Comparison of ENCODE assay signal across 9 cellular contexts in genomic region chr21:44949161-44950015, GRCh38. TPM values are rescaled to one million over a fixed set of nuclear protein-coding genes. Genes with fewer than 3 reads are reported as not detected.
DNase-seq lines count a peak whose midpoint lies in the region; ATAC-seq and TF ChIP-seq lines count a peak whose summit lies in the region.
"Had no signal": no experiment of that assay in that cellular context is flagged by ENCODE, and none has a peak within 500 bp of the region (broad histone marks: within the 10 kb centered on the region; RNA-seq: fewer than 3 reads in every experiment).

No MANE protein-coding gene starts in this region.

- H3K4me1 ChIP-seq in CD4-positive, CD25-positive, alpha-beta regulatory T cell (ENCODE audit: control insufficient read depth, insufficient read depth, low read length, poor library complexity, severe bottlenecking): peaks cover 10% of the 10 kb centered on the region
- H3K4me1 ChIP-seq in GM23338 (ENCODE audit: insufficient read depth) (no peaks in the 10 kb centered on the region), OCI-LY7 (ENCODE audit: insufficient read depth, low read length, poor library complexity, severe bottlenecking) (no peaks in the 10 kb centered on the region), neural progenitor cell (no peaks in the 10 kb centered on the region), thoracic aorta (ENCODE audit: control insufficient read depth in 1 of 2, low read depth in 2 of 2) (peaks cover 27 to 56% of the 10 kb centered on the region in 2 donors)

- no peaks in the 10 kb centered on the region for H3K9me3 ChIP-seq in CD4-positive, CD25-positive, alpha-beta regulatory T cell (ENCODE audit: control insufficient read depth in 2 of 2, low read length in 2 of 2)
- H3K9me3 ChIP-seq in OCI-LY7 (ENCODE audit: low read length) (no peaks in the 10 kb centered on the region), neural progenitor cell (ENCODE audit: low read depth) (no peaks in the 10 kb centered on the region), thoracic aorta (no peaks in the 10 kb centered on the region)

- H3K36me3 ChIP-seq in CD4-positive, CD25-positive, alpha-beta regulatory T cell (ENCODE audit: control insufficient read depth, insufficient read depth, low read length): peaks cover 16% of the 10 kb centered on the region
- H3K36me3 ChIP-seq in GM23338 (ENCODE audit: insufficient read depth): no peaks in the 10 kb centered on the region; the same call in 1 of the 2 replicates
- H3K36me3 ChIP-seq in OCI-LY7 (ENCODE audit: insufficient read depth, low read length): peaks cover 77% of the 10 kb centered on the region
- no peaks in the 10 kb centered on the region for H3K36me3 ChIP-seq in neural progenitor cell
- no peaks in the 10 kb centered on the region for H3K36me3 ChIP-seq in thoracic aorta

- peaks cover 77% of the 10 kb centered on the region for H3K79me2 ChIP-seq in GM23338 (replicated peaks; ENCODE audit: insufficient read depth)
- H3K79me2 ChIP-seq in OCI-LY7 (ENCODE audit: insufficient read depth, low read depth, low read length): peaks cover 11% of the 10 kb centered on the region; the same call in 1 of the 2 replicates
- H3K79me2 ChIP-seq in neural progenitor cell (ENCODE audit: low read depth): peaks cover 58% of the 10 kb centered on the region

- peak; percentile 75 to 85 for ATAC-seq in CD4-positive, CD25-positive, alpha-beta regulatory T cell (ENCODE audit: low read depth in 2 of 2)
- ATAC-seq in GM23338 (peak; percentile 96), thoracic aorta (ENCODE audit: insufficient number of reproducible peaks, low FRiP score, low read depth) (peak; percentile 47), HG03045 (IDR thresholded peaks at IDR 0.05; ENCODE audit: unreplicated experiment) (no peak)
- ATAC-seq in activated T-cell treated with anti-CD3 and anti-CD28 coated beads, Interleukin-2, amount 50 U/mL, for 4 hours: peak; percentile 85 to 86

- H3F3A ChIP-seq in GM23338 (replicated peaks; ENCODE audit: low read depth) (no peaks in the 10 kb centered on the region), neural progenitor cell (ENCODE audit: low read depth) (no peaks in the 10 kb centered on the region)

- H3K36me3 Mint-ChIP-seq in CD4-positive, CD25-positive, alpha-beta regulatory T cell: peaks cover 4% of the 10 kb centered on the region
- H3K36me3 Mint-ChIP-seq in GM23338 (ENCODE audit: low read depth): peaks cover 33% of the 10 kb centered on the region
- H3K36me3 Mint-ChIP-seq in activated T-cell treated with anti-CD3 and anti-CD28 coated beads, Interleukin-2, amount 50 U/mL, for 4 hours (ENCODE audit: insufficient read depth): peaks cover 8% of the 10 kb centered on the region
- H3K36me3 Mint-ChIP-seq in neural progenitor cell: peaks cover 11% of the 10 kb centered on the region

- peaks cover 0 to 28% (median 6%) of the 10 kb centered on the region in 4 donors for H3K4me1 Mint-ChIP-seq in CD4-positive, CD25-positive, alpha-beta regulatory T cell
- peaks cover 4% of the 10 kb centered on the region; the same call in 2 of the 3 replicates for H3K4me1 Mint-ChIP-seq in GM23338
- peaks cover 14% of the 10 kb centered on the region for H3K4me1 Mint-ChIP-seq in activated T-cell treated with anti-CD3 and anti-CD28 coated beads, Interleukin-2, amount 50 U/mL, for 4 hours (ENCODE audit: low read depth)
- H3K4me1 Mint-ChIP-seq in neural progenitor cell: peaks cover 2% of the 10 kb centered on the region

- H3K9me3 Mint-ChIP-seq in CD4-positive, CD25-positive, alpha-beta regulatory T cell: no peaks in the 10 kb centered on the region
- H3K9me3 Mint-ChIP-seq in GM23338: no peaks in the 10 kb centered on the region
- no peaks in the 10 kb centered on the region for H3K9me3 Mint-ChIP-seq in activated T-cell treated with anti-CD3 and anti-CD28 coated beads, Interleukin-2, amount 50 U/mL, for 4 hours
- no peaks in the 10 kb centered on the region for H3K9me3 Mint-ChIP-seq in neural progenitor cell

- H3K9ac ChIP-seq in neural progenitor cell: no peak overlapping the region

- peak; percentile 72 to 75 (median 75) for DNase-seq in CD4-positive, CD25-positive, alpha-beta regulatory T cell
- peak; percentile 94 for DNase-seq in GM23338 (ENCODE audit: low spot score)
- DNase-seq in OCI-LY7 (ENCODE audit: low spot score): peak; percentile 63
- DNase-seq in activated T-cell treated with anti-CD3 and anti-CD28 coated beads, Interleukin-2, amount 50 U/mL, for 4 hours: peak; percentile 82
- peak; percentile 71 for DNase-seq in fibroblast of mammary gland (ENCODE audit: low read depth)
- DNase-seq in neural progenitor cell (ENCODE audit: low spot score): peak; percentile 90
- DNase-seq in thoracic aorta (ENCODE audit: low spot score): no peak

- TF ChIP-seq CTCF in GM23338 (conservative IDR thresholded peaks at IDR 0.05; ENCODE audit: low read depth in 2 of 2) (peak; percentile 88 to 98), OCI-LY7 (conservative IDR thresholded peaks at IDR 0.05; ENCODE audit: low read length) (peak; percentile 82), fibroblast of mammary gland (conservative IDR thresholded peaks at IDR 0.05; ENCODE audit: control insufficient read depth, insufficient read depth, low read depth, low read length) (peak; percentile 83), neural progenitor cell (IDR thresholded peaks at IDR 0.05) (peak; percentile 90), thoracic aorta (IDR thresholded peaks at IDR 0.05) (peak; percentile 91)

- H3K27ac Mint-ChIP-seq in CD4-positive, CD25-positive, alpha-beta regulatory T cell: no peak overlapping the region
- H3K27ac Mint-ChIP-seq in GM23338: no peak overlapping the region; the same call in 1 of the 2 replicates
- H3K27ac Mint-ChIP-seq in neural progenitor cell: no peak overlapping the region

- no peaks in the 10 kb centered on the region for H3K9me2 ChIP-seq in GM23338 (ENCODE audit: insufficient read depth)
- no peaks in the 10 kb centered on the region for H3K9me2 ChIP-seq in OCI-LY7 (ENCODE audit: insufficient read depth, low read length)

- H3K4me2 ChIP-seq in GM23338 (no peak overlapping the region), OCI-LY7 (ENCODE audit: low read length) (no peak overlapping the region), neural progenitor cell (no peak overlapping the region)

- H3K4me3 ChIP-seq in CD4-positive, CD25-positive, alpha-beta regulatory T cell (ENCODE audit: low read depth, low read length): no peak overlapping the region
- H3K4me3 ChIP-seq in GM23338 (no peak overlapping the region), OCI-LY7 (ENCODE audit: low read depth, low read length, poor library complexity, severe bottlenecking) (no peak overlapping the region), fibroblast of mammary gland (ENCODE audit: control insufficient read depth, low read depth, low read length) (no peak overlapping the region), neural progenitor cell (no peak overlapping the region), thoracic aorta (peak overlapping the region; percentile 19)
- H3K4me3 ChIP-seq: SK-N-MC had no signal

- no peak overlapping the region for H2AFZ ChIP-seq in GM23338
- H2AFZ ChIP-seq in OCI-LY7 (ENCODE audit: low read length): no peak overlapping the region
- no peak overlapping the region for H2AFZ ChIP-seq in neural progenitor cell (replicated peaks)

- no peaks in the 10 kb centered on the region for H3K27me3 Mint-ChIP-seq in CD4-positive, CD25-positive, alpha-beta regulatory T cell
- H3K27me3 Mint-ChIP-seq in GM23338 (ENCODE audit: insufficient read depth, low read depth, poor library complexity): peaks cover 8% of the 10 kb centered on the region
- no peaks in the 10 kb centered on the region for H3K27me3 Mint-ChIP-seq in activated T-cell treated with anti-CD3 and anti-CD28 coated beads, Interleukin-2, amount 50 U/mL, for 4 hours (ENCODE audit: low read depth)
- H3K27me3 Mint-ChIP-seq in neural progenitor cell (ENCODE audit: insufficient read depth, low read depth): peaks cover 5% of the 10 kb centered on the region

- peak overlapping the region in 1 of 4 donors; percentile 63 for H3K4me3 Mint-ChIP-seq in CD4-positive, CD25-positive, alpha-beta regulatory T cell
- H3K4me3 Mint-ChIP-seq in GM23338: no peak overlapping the region
- no peak overlapping the region for H3K4me3 Mint-ChIP-seq in activated T-cell treated with anti-CD3 and anti-CD28 coated beads, Interleukin-2, amount 50 U/mL, for 4 hours
- H3K4me3 Mint-ChIP-seq in neural progenitor cell: no peak overlapping the region

- H3K27ac ChIP-seq in CD4-positive, CD25-positive, alpha-beta regulatory T cell (ENCODE audit: insufficient read depth, low read length, poor library complexity, severe bottlenecking): no peak overlapping the region
- no peak overlapping the region for H3K27ac ChIP-seq in GM23338 (ENCODE audit: low read depth)
- H3K27ac ChIP-seq in OCI-LY7 (ENCODE audit: low read depth, low read length, poor library complexity, severe bottlenecking): no peak overlapping the region
- H3K27ac ChIP-seq in neural progenitor cell: no peak overlapping the region
- H3K27ac ChIP-seq in thoracic aorta: peak overlapping the region; percentile 75 to 88
- H3K27ac ChIP-seq: SK-N-MC had no signal

- POLR2A ChIA-PET in OCI-LY7 (lab: Charles Lee): no interaction called here

- CTCF ChIA-PET in OCI-LY7 (lab: Charles Lee; ENCODE audit: unreplicated experiment): interaction anchor here (0.7 to 1.8 kb wide), 4 partner anchors 9 to 179 kb away, joined by 3 to 6 read pairs (median 4); no protein-coding TSS in a partner anchor

- intact Hi-C loops in OCI-LY7 (cut with micrococcal nuclease; ENCODE audit: unreplicated experiment): loop anchor here (1.0 to 2.0 kb wide), 2 partner anchors 179 to 188 kb away; no protein-coding TSS in a partner anchor

- H3K27me3 ChIP-seq in CD4-positive, CD25-positive, alpha-beta regulatory T cell (ENCODE audit: control insufficient read depth, insufficient read depth, low read length): no peaks in the 10 kb centered on the region
- H3K27me3 ChIP-seq in GM23338 (ENCODE audit: insufficient read depth) (no peaks in the 10 kb centered on the region), neural progenitor cell (no peaks in the 10 kb centered on the region), thoracic aorta (replicated peaks; ENCODE audit: insufficient read depth) (no peaks in the 10 kb centered on the region)

- peaks cover 31% of the 10 kb centered on the region for H4K20me1 ChIP-seq in GM23338 (replicated peaks; ENCODE audit: insufficient read depth)
- H4K20me1 ChIP-seq in OCI-LY7 (ENCODE audit: insufficient read depth, low read length): no peaks in the 10 kb centered on the region
- H4K20me1 ChIP-seq in neural progenitor cell (ENCODE audit: low read depth): peaks cover 82% of the 10 kb centered on the region

- BruUV-seq in OCI-LY7 (replicated peaks; lab: Mats Ljungman, UMichigan): no TSS peak

RNA-seq across cellular contexts. Expression of gene SLX9, which starts 9.6 kb away (rescaled TPM):
- 21.8 TPM for total RNA-seq in CD4-positive, CD25-positive, alpha-beta regulatory T cell
- 10 to 100 TPM in 3 of 4 donors, 1 to 10 TPM in 1; 7.6 to 12.0 (median 10.0) TPM for polyA plus RNA-seq in CD4-positive, CD25-positive, alpha-beta regulatory T cell
- 36.3 and 41.5 TPM in 2 replicates for total RNA-seq in GM23338 (2014; rRNA removed; shearing (Covaris generic))
- 46.9 and 48.0 TPM in 2 replicates for polyA plus RNA-seq in GM23338 (2016; fragmentation: Nextera tagmentation; extraction: Ambion mirVana)
- total RNA-seq in OCI-LY7 (2014; rRNA removed; shearing (Covaris generic)): 18.6 and 37.0 TPM in 2 replicates
- total RNA-seq in OCI-LY7 (2022) (53.3 and 61.6 TPM in 2 replicates), neural progenitor cell (ENCODE audit: low replicate concordance) (4.7 and 17.1 TPM in 2 replicates), thoracic aorta (10 to 100 TPM in 1 of 2 donors, 1 to 10 TPM in 1; 5.9 to 10.6 TPM)
- 100 to 1,000 TPM; 100 to 130 (median 126) TPM for total RNA-seq in activated T-cell treated with anti-CD3 and anti-CD28 coated beads, Interleukin-2, amount 50 U/mL, for 4 hours

RNA-seq across cellular contexts. Expression of gene ITGB2, which starts 28.7 kb away (rescaled TPM):
- total RNA-seq in CD4-positive, CD25-positive, alpha-beta regulatory T cell: 411 TPM
- polyA plus RNA-seq in CD4-positive, CD25-positive, alpha-beta regulatory T cell: 100 to 1,000 TPM; 415 to 519 (median 446) TPM
- total RNA-seq in GM23338 (2014; rRNA removed; shearing (Covaris generic)): 0.63 TPM in 1 of 2 replicates, not detected in the other
- 0.40 and 0.44 TPM in 2 replicates for polyA plus RNA-seq in GM23338 (2016; fragmentation: Nextera tagmentation; extraction: Ambion mirVana)
- total RNA-seq in OCI-LY7 (2014; rRNA removed; shearing (Covaris generic)): 4.2 and 11.6 TPM in 2 replicates
- total RNA-seq in OCI-LY7 (2022): 60.8 and 78.9 TPM in 2 replicates
- 100 to 1,000 TPM; 175 to 195 (median 180) TPM for total RNA-seq in activated T-cell treated with anti-CD3 and anti-CD28 coated beads, Interleukin-2, amount 50 U/mL, for 4 hours
- 0.09 TPM in 1 of 2 replicates, not detected in the other for total RNA-seq in neural progenitor cell (ENCODE audit: low replicate concordance)
- total RNA-seq in thoracic aorta: 100 to 1,000 TPM; 161 to 166 TPM

Comparison
In these comparisons a context has a peak if more than half of its experiments do, and no peak if none do; other contexts are left out.
1. H3K27ac ChIP-seq: peak in thoracic aorta (2 of 2); none in CD4-positive, CD25-positive, alpha-beta regulatory T cell (single experiment), GM23338 (single experiment), OCI-LY7 (single experiment) and neural progenitor cell (single experiment).
2. Peak in every context shown above with its lines, with median percentiles within 50 percentile points of each other: CTCF ChIP-seq.